In genomic region chr17:73335591-73336503, GRCh38 we compare ENCODE assay signal across 16 cellular contexts. TPM values are rescaled to one million over a fixed set of nuclear protein-coding genes. Genes with fewer than 3 reads are reported as not detected.
DNase-seq lines count a peak whose midpoint lies in the region; ATAC-seq and TF ChIP-seq lines count a peak whose summit lies in the region.
"Had no signal": no experiment of that assay in that cellular context is flagged by ENCODE, and none has a peak within 500 bp of the region (broad histone marks: within the 10 kb centered on the region; RNA-seq: fewer than 3 reads in every experiment).

No MANE protein-coding gene starts in this region.

- H3K9me3 ChIP-seq in breast epithelium, result no peaks in the 10 kb centered on the region
- H3K9me3 ChIP-seq: left lung had no signal

- no peak for ATAC-seq in GM19397 (IDR thresholded peaks at IDR 0.05; ENCODE audit: unreplicated experiment)
- ATAC-seq: left lung, T-helper 17 cell had no signal

- H3K4me3 ChIP-seq in breast epithelium, result no peak overlapping the region
- H3K4me3 ChIP-seq: cardiac muscle cell, left lung had no signal

- TF ChIP-seq CTCF in breast epithelium (IDR thresholded peaks at IDR 0.05) (no peak), nephron (IDR thresholded peaks at IDR 0.05; ENCODE audit: unreplicated experiment in 3 of 3) (no peak), GM10266 (IDR thresholded peaks at IDR 0.05; ENCODE audit: control insufficient read depth, insufficient read depth, low read depth, missing control alignments) (no peak)

- peaks cover 5 to 8% of the 10 kb centered on the region in 2 donors for H3K4me1 ChIP-seq in breast epithelium

- TF ChIP-seq EP300 in Ishikawa (IDR thresholded peaks at IDR 0.05; ENCODE audit: borderline replicate concordance), result no peak

- no peak overlapping the region for H3K4me3 Mint-ChIP-seq in nephron
- no peak overlapping the region for H3K4me3 Mint-ChIP-seq in activated CD4-positive, alpha-beta T cell treated with anti-CD3 and anti-CD28 coated beads, Interleukin-2, amount 10 ng/mL, durations not matched to agents 7 days and 5 days
- H3K4me3 Mint-ChIP-seq: activated naive CD8-positive, alpha-beta T cell treated with anti-CD3 and anti-CD28 coated beads for 36 hours; T-helper 17 cell had no signal

- H3K27me3 ChIP-seq in breast epithelium, result no peaks in the 10 kb centered on the region
- H3K27me3 ChIP-seq: cardiac muscle cell, left lung had no signal

- peaks cover 48% of the 10 kb centered on the region for H3K4me1 Mint-ChIP-seq in nephron
- peaks cover 3% of the 10 kb centered on the region for H3K4me1 Mint-ChIP-seq in activated CD4-positive, alpha-beta T cell treated with anti-CD3 and anti-CD28 coated beads, Interleukin-2, amount 10 ng/mL, durations not matched to agents 7 days and 5 days
- H3K4me1 Mint-ChIP-seq: activated naive CD8-positive, alpha-beta T cell treated with anti-CD3 and anti-CD28 coated beads for 36 hours; T-helper 17 cell had no signal

- H3K36me3 Mint-ChIP-seq in nephron (ENCODE audit: low read depth), result no peaks in the 10 kb centered on the region
- no peaks in the 10 kb centered on the region for H3K36me3 Mint-ChIP-seq in activated CD4-positive, alpha-beta T cell treated with anti-CD3 and anti-CD28 coated beads, Interleukin-2, amount 10 ng/mL, durations not matched to agents 7 days and 5 days (ENCODE audit: low read depth)
- H3K36me3 Mint-ChIP-seq: activated naive CD8-positive, alpha-beta T cell treated with anti-CD3 and anti-CD28 coated beads for 36 hours had no signal

- DNase-seq in DMS153 (lab: John Stamatoyannopoulos, UW) (peak; percentile 60), breast epithelium (ENCODE audit: low spot score in 2 of 2) (no peak), GM10266 (ENCODE audit: extremely low spot score) (no peak)
- no peak for DNase-seq in activated CD4-positive, alpha-beta T cell treated with anti-CD3 and anti-CD28 coated beads, Interleukin-2, amount 10 ng/mL, durations not matched to agents 7 days and 5 days
- DNase-seq in stimulated activated CD4-positive, alpha-beta T cell treated with anti-CD3 and anti-CD28 coated beads, Interleukin-4, amount 100 ng/mL, for 4 hours, result no peak
- DNase-seq: activated CD4-positive, alpha-beta T cell treated with anti-CD3 and anti-CD28 coated beads for 4 hours; activated naive CD8-positive, alpha-beta T cell treated with anti-CD3 and anti-CD28 coated beads for 36 hours; effector CD4-positive, alpha-beta T cell; stimulated activated CD4-positive, alpha-beta T cell treated with anti-CD3 and anti-CD28 coated beads, Interleukin-12 subunit alpha, Interleukin-12 subunit beta, amount 100 ng/mL, for 4 hours; T-helper 17 cell had no signal

- no peak for TF ChIP-seq POLR2A in breast epithelium (IDR thresholded peaks at IDR 0.05)

- peak overlapping the region; percentile 76 to 77 for H3K27ac ChIP-seq in breast epithelium
- H3K27ac ChIP-seq: cardiac muscle cell, left lung had no signal

- H3K27me3 Mint-ChIP-seq in nephron (ENCODE audit: low read depth), result peaks cover 4% of the 10 kb centered on the region
- H3K27me3 Mint-ChIP-seq in activated CD4-positive, alpha-beta T cell treated with anti-CD3 and anti-CD28 coated beads, Interleukin-2, amount 10 ng/mL, durations not matched to agents 7 days and 5 days, result no peaks in the 10 kb centered on the region
- H3K27me3 Mint-ChIP-seq: activated naive CD8-positive, alpha-beta T cell treated with anti-CD3 and anti-CD28 coated beads for 36 hours had no signal

- H3K27ac Mint-ChIP-seq in nephron, result peak overlapping the region; percentile 6 to 94 (median 91)
- no peak overlapping the region for H3K27ac Mint-ChIP-seq in activated CD4-positive, alpha-beta T cell treated with anti-CD3 and anti-CD28 coated beads, Interleukin-2, amount 10 ng/mL, durations not matched to agents 7 days and 5 days
- H3K27ac Mint-ChIP-seq: activated naive CD8-positive, alpha-beta T cell treated with anti-CD3 and anti-CD28 coated beads for 36 hours; progenitor cell of endocrine pancreas; T-helper 17 cell had no signal

- POLR2A ChIA-PET in activated CD4-positive, alpha-beta T cell treated with anti-CD3 and anti-CD28 coated beads, Interleukin-2, amount 10 ng/mL, durations not matched to agents 7 days and 5 days (lab: Charles Lee), result no interaction called here

- CTCF ChIA-PET in activated CD4-positive, alpha-beta T cell treated with anti-CD3 and anti-CD28 coated beads, Interleukin-2, amount 10 ng/mL, durations not matched to agents 7 days and 5 days (lab: Charles Lee), result no interaction called here

- no peak for TF ChIP-seq RAD21 in Ishikawa (IDR thresholded peaks at IDR 0.05; ENCODE audit: low read depth)

- H3K9me3 Mint-ChIP-seq in nephron, result no peaks in the 10 kb centered on the region
- no peaks in the 10 kb centered on the region for H3K9me3 Mint-ChIP-seq in activated CD4-positive, alpha-beta T cell treated with anti-CD3 and anti-CD28 coated beads, Interleukin-2, amount 10 ng/mL, durations not matched to agents 7 days and 5 days
- H3K9me3 Mint-ChIP-seq: activated naive CD8-positive, alpha-beta T cell treated with anti-CD3 and anti-CD28 coated beads for 36 hours had no signal

- intact Hi-C loops in breast epithelium (cut with DNase I; ENCODE audit: low total_unique reads), result no loop called here

- H3K36me3 ChIP-seq in breast epithelium, result no peaks in the 10 kb centered on the region
- H3K36me3 ChIP-seq: cardiac muscle cell, left lung had no signal

TF ChIP-seq in Ishikawa, 13 proteins besides CTCF, POLR2A, EP300 and RAD21:
- TF ChIP-seq TCF12 (IDR thresholded peaks at IDR 0.05; ENCODE audit: low read depth) (peak; percentile 30; the same call in 1 of the 2 replicates), YY1 (IDR thresholded peaks at IDR 0.05; ENCODE audit: low read depth) (no peak)
TF ChIP-seq in Ishikawa: peak in this region for 1.

RNA-seq across cellular contexts. Expression of gene CDC42EP4, which starts 24.0 kb away (rescaled TPM):
- total RNA-seq in breast epithelium, result 100 to 1,000 TPM in 2 of 3 donors, 10 to 100 TPM in 1; 71.0 to 141 (median 112) TPM
- total RNA-seq in activated CD4-positive, alpha-beta T cell treated with anti-CD3 and anti-CD28 coated beads, Interleukin-2, amount 10 ng/mL, durations not matched to agents 7 days and 5 days, result 1 to 10 TPM; 1.7 to 2.1 TPM

Comparison
In these comparisons a context has a peak if more than half of its experiments do, and no peak if none do; other contexts are left out.
1. RNA of gene CDC42EP4, which starts 24.0 kb away (total RNA-seq): 71.0 to 141 TPM in breast epithelium; 1.7 to 2.1 TPM in activated CD4-positive, alpha-beta T cell treated with anti-CD3 and anti-CD28 coated beads, Interleukin-2, amount 10 ng/mL, durations not matched to agents 7 days and 5 days; every median in the first group is over 10 times any median in the second.